Comparison of ENCODE assay signal across 8 cellular contexts in genomic region chr16:83953796-83954576, GRCh38. TPM values are rescaled to one million over a fixed set of nuclear protein-coding genes. Genes with fewer than 3 reads are reported as not detected.
DNase-seq lines count a peak whose midpoint lies in the region; ATAC-seq and TF ChIP-seq lines count a peak whose summit lies in the region.

No MANE protein-coding gene starts in this region.

- POLR2A ChIA-PET in Caco-2 (lab: Charles Lee) (interaction anchor here (1.0 to 2.9 kb wide), 3 partner anchors 26 to 60 kb away, joined by 3 to 31 read pairs (median 6); partner anchors contain the start of gene MLYCD), Panc1 (lab: Charles Lee) (no interaction called here)

- peak overlapping the region; percentile 94 for H3K4me3 Mint-ChIP-seq in Caco-2 (ENCODE audit: unreplicated experiment)
- H3K4me3 Mint-ChIP-seq in GM23338: no peak overlapping the region

- H3K27ac ChIP-seq in GM23338 (ENCODE audit: low read depth) (no peak overlapping the region), Panc1 (ENCODE audit: low read length) (peak overlapping the region; percentile 40; the same call in 1 of the 2 replicates), muscle layer of colon (ENCODE audit: low read depth, low read length) (peak overlapping the region; percentile 70)

- intact Hi-C loops in Caco-2 (cut with micrococcal nuclease; ENCODE audit: unreplicated experiment): loop anchor here (1.0 kb wide), 2 partner anchors 28 to 55 kb away; partner anchors contain the start of gene MLYCD
- intact Hi-C loops in Panc1 (cut with micrococcal nuclease; ENCODE audit: unreplicated experiment): no loop called here

- H3K4me2 ChIP-seq in GM23338: no peak overlapping the region

- H3K4me1 ChIP-seq in Caco-2: peaks cover 18% of the 10 kb centered on the region
- H3K4me1 ChIP-seq in GM23338 (ENCODE audit: insufficient read depth): no peaks in the 10 kb centered on the region
- peaks cover 9% of the 10 kb centered on the region for H3K4me1 ChIP-seq in Panc1 (ENCODE audit: control insufficient read depth, insufficient read depth, low read length)
- peaks cover 27% of the 10 kb centered on the region for H3K4me1 ChIP-seq in muscle layer of colon (ENCODE audit: insufficient read depth, low read length)

- H3K36me3 ChIP-seq in Caco-2 (ENCODE audit: control insufficient read depth, insufficient read depth, low read length): no peaks in the 10 kb centered on the region
- H3K36me3 ChIP-seq in GM23338 (ENCODE audit: insufficient read depth): no peaks in the 10 kb centered on the region
- no peaks in the 10 kb centered on the region; the same call in 1 of the 2 replicates for H3K36me3 ChIP-seq in Panc1 (ENCODE audit: control insufficient read depth, insufficient read depth, low read length)
- peaks cover 10% of the 10 kb centered on the region for H3K36me3 ChIP-seq in muscle layer of colon (ENCODE audit: insufficient read depth, low read length)

- H3K27me3 Mint-ChIP-seq in Caco-2 (ENCODE audit: insufficient read depth, unreplicated experiment) (no peaks in the 10 kb centered on the region), GM23338 (ENCODE audit: insufficient read depth, low read depth, poor library complexity) (peaks cover 11% of the 10 kb centered on the region)

- peaks cover 13% of the 10 kb centered on the region; the same call in 1 of the 2 replicates for H3F3A ChIP-seq in GM23338 (replicated peaks; ENCODE audit: low read depth)

- in situ Hi-C loops in Panc1 (cut with HindIII; ENCODE audit: low pct_unique_long_range_greater_than_20kb, low sequenced_read_pairs): no loop called here

- H3K9me3 ChIP-seq in Caco-2: no peaks in the 10 kb centered on the region
- H3K9me3 ChIP-seq in Panc1 (ENCODE audit: control insufficient read depth, insufficient read depth, low read depth, low read length): no peaks in the 10 kb centered on the region
- H3K9me3 ChIP-seq in muscle layer of colon (ENCODE audit: low read length): no peaks in the 10 kb centered on the region

- no peaks in the 10 kb centered on the region for H3K9me2 ChIP-seq in GM23338 (ENCODE audit: insufficient read depth)

- CTCF ChIA-PET in Caco-2 (lab: Charles Lee) (interaction anchor here (0.7 to 2.4 kb wide), 15 partner anchors 11 to 233 kb away, joined by 3 to 44 read pairs (median 5); partner anchors contain the start of genes SLC38A8 and TAF1C), Panc1 (lab: Charles Lee) (interaction anchor here (0.5 to 1.0 kb wide), 7 partner anchors 10 to 353 kb away, joined by 3 to 6 read pairs (median 5); no protein-coding TSS in a partner anchor)

- H3K4me1 Mint-ChIP-seq in Caco-2 (ENCODE audit: low read depth, unreplicated experiment) (peaks cover 12% of the 10 kb centered on the region), GM23338 (peaks cover 9% of the 10 kb centered on the region)

- no peaks in the 10 kb centered on the region for H3K79me2 ChIP-seq in GM23338 (replicated peaks; ENCODE audit: insufficient read depth)

- H2AFZ ChIP-seq in GM23338: no peak overlapping the region

- H3K36me3 Mint-ChIP-seq in Caco-2 (ENCODE audit: insufficient read depth, unreplicated experiment) (peaks cover 27% of the 10 kb centered on the region), GM23338 (ENCODE audit: low read depth) (peaks cover 9% of the 10 kb centered on the region; the same call in 2 of the 3 replicates)

- no peaks in the 10 kb centered on the region for H3K27me3 ChIP-seq in Caco-2 (replicated peaks; ENCODE audit: control insufficient read depth, insufficient read depth, low read length)
- no peaks in the 10 kb centered on the region for H3K27me3 ChIP-seq in GM23338 (ENCODE audit: insufficient read depth)
- H3K27me3 ChIP-seq in Panc1 (ENCODE audit: control insufficient read depth, insufficient read depth, low read length): no peaks in the 10 kb centered on the region
- H3K27me3 ChIP-seq in muscle layer of colon (ENCODE audit: control insufficient read depth in 1 of 2, insufficient read depth in 2 of 2, low read length in 2 of 2): no peaks in the 10 kb centered on the region

- DNase-seq in Caco-2 (peak; percentile 70 to 71), GM23338 (ENCODE audit: low spot score) (peak; percentile 66), Panc1 (ENCODE audit: low read depth, low spot score) (peak; percentile 42), dermis blood vessel endothelial cell (peak; percentile 67), HCEC 1CT (no peak), middle frontal gyrus (ENCODE audit: extremely low spot score, low spot score) (no peak)

- peak; percentile 81 to 91 for TF ChIP-seq CTCF in Caco-2 (IDR thresholded peaks at IDR 0.05; ENCODE audit: insufficient read depth in 1 of 2, low read depth in 1 of 2, low read length in 1 of 2, severe bottlenecking in 1 of 2, unreplicated experiment in 1 of 2)
- TF ChIP-seq CTCF in GM23338 (conservative IDR thresholded peaks at IDR 0.05; ENCODE audit: low read depth in 2 of 2): peak; percentile 49 to 51
- peak; percentile 80 for TF ChIP-seq CTCF in Panc1 (IDR thresholded peaks at IDR 0.05)

- H3K4me3 ChIP-seq in Caco-2 (ENCODE audit: low read depth, low read length) (peak overlapping the region; percentile 68), GM23338 (no peak overlapping the region), Panc1 (ENCODE audit: low read depth in 2 of 2, low read length in 2 of 2) (peak overlapping the region; percentile 39 to 71), muscle layer of colon (ENCODE audit: low read depth in 1 of 2, low read length in 2 of 2) (peak overlapping the region; percentile 38 to 78)

- H4K20me1 ChIP-seq in GM23338 (replicated peaks; ENCODE audit: insufficient read depth): no peaks in the 10 kb centered on the region

- H3K27ac Mint-ChIP-seq in Caco-2 (ENCODE audit: unreplicated experiment) (peak overlapping the region; percentile 94), GM23338 (no peak overlapping the region)

- BruUV-seq in Caco-2 (replicated peaks; lab: Mats Ljungman, UMichigan) (TSS peak; percentile 74), Panc1 (replicated peaks; lab: Mats Ljungman, UMichigan) (TSS peak; percentile 91)

- H3K9me3 Mint-ChIP-seq in Caco-2 (ENCODE audit: unreplicated experiment): no peaks in the 10 kb centered on the region
- H3K9me3 Mint-ChIP-seq in GM23338: peaks cover 17% of the 10 kb centered on the region

- H3K9ac ChIP-seq in muscle layer of colon (ENCODE audit: low read length): no peak overlapping the region

- ATAC-seq in GM23338 (peak; percentile 52), Panc1 (peak; percentile 70), GM19324 (IDR thresholded peaks at IDR 0.05; ENCODE audit: low FRiP score, unreplicated experiment) (no peak)

RNA-seq across cellular contexts. Expression of gene OSGIN1, which starts 0.9 kb away (rescaled TPM):
- 18.6 and 21.8 TPM in 2 replicates for total RNA-seq in Caco-2 (2022)
- total RNA-seq in GM23338 (2014; rRNA removed; shearing (Covaris generic)): 0.89 and 1.6 TPM in 2 replicates
- polyA plus RNA-seq in GM23338 (2016; fragmentation: Nextera tagmentation; extraction: Ambion mirVana): 0.32 and 0.94 TPM in 2 replicates
- total RNA-seq in Panc1 (2021; ENCODE audit: unreplicated experiment): 4.9 TPM
- 3.8 TPM for polyA plus RNA-seq in Panc1 (2012; ENCODE audit: insufficient read length)
- 0.68 and 1.4 TPM in 2 replicates for total RNA-seq in dermis blood vessel endothelial cell

RNA-seq across cellular contexts. Expression of gene NECAB2, which starts 14.1 kb away (rescaled TPM):
- total RNA-seq in Caco-2 (2022) (0.68 and 0.79 TPM in 2 replicates), Panc1 (2021; ENCODE audit: unreplicated experiment) (0.33 TPM), dermis blood vessel endothelial cell (not detected in 2 replicates)
- total RNA-seq in GM23338 (2014; rRNA removed; shearing (Covaris generic)): 1.4 and 1.6 TPM in 2 replicates
- 4.5 and 5.1 TPM in 2 replicates for polyA plus RNA-seq in GM23338 (2016; fragmentation: Nextera tagmentation; extraction: Ambion mirVana)
- polyA plus RNA-seq in Panc1 (2012; ENCODE audit: insufficient read length): 0.17 TPM

RNA-seq across cellular contexts. Expression of gene MLYCD, which starts 55.1 kb away (rescaled TPM):
- total RNA-seq in Caco-2 (2022): 8.7 and 9.0 TPM in 2 replicates
- 6.5 and 7.2 TPM in 2 replicates for total RNA-seq in GM23338 (2014; rRNA removed; shearing (Covaris generic))
- 2.3 and 3.2 TPM in 2 replicates for polyA plus RNA-seq in GM23338 (2016; fragmentation: Nextera tagmentation; extraction: Ambion mirVana)
- total RNA-seq in Panc1 (2021; ENCODE audit: unreplicated experiment): 2.2 TPM
- polyA plus RNA-seq in Panc1 (2012; ENCODE audit: insufficient read length): 1.7 TPM
- 2.6 and 5.6 TPM in 2 replicates for total RNA-seq in dermis blood vessel endothelial cell

Comparison
In these comparisons a context has a peak if more than half of its experiments do, and no peak if none do; other contexts are left out.
1. DNase-seq: peak in Caco-2 (2 of 2), GM23338 (single experiment), Panc1 (single experiment) and dermis blood vessel endothelial cell (single experiment); none in HCEC 1CT (single experiment) and middle frontal gyrus (single experiment).
2. Peak in every context shown above with its lines, with median percentiles within 50 percentile points of each other: CTCF ChIP-seq.